In genomic region chr9:76400534-76401096, GRCh38 we compare ENCODE assay signal across 23 cellular contexts. TPM values are rescaled to one million over a fixed set of nuclear protein-coding genes. Genes with fewer than 3 reads are reported as not detected.
DNase-seq lines count a peak whose midpoint lies in the region; ATAC-seq and TF ChIP-seq lines count a peak whose summit lies in the region.
"Had no signal": no experiment of that assay in that cellular context is flagged by ENCODE, and none has a peak within 500 bp of the region (broad histone marks: within the 10 kb centered on the region; RNA-seq: fewer than 3 reads in every experiment).

No MANE protein-coding gene starts in this region.

- no peaks in the 10 kb centered on the region for H3K36me3 Mint-ChIP-seq in activated CD4-positive, alpha-beta T cell treated with anti-CD3 and anti-CD28 coated beads for 36 hours (ENCODE audit: low read depth)
- H3K36me3 Mint-ChIP-seq in endothelial cell (ENCODE audit: low read depth, unreplicated experiment) = no peaks in the 10 kb centered on the region
- H3K36me3 Mint-ChIP-seq: memory B cell; natural killer cell treated with Interleukin-12 subunit alpha and Interleukin-12 subunit beta and Interleukin-15 and Interleukin-18, amount 100 ng/mL, for 72 hours had no signal

- peaks cover 23% of the 10 kb centered on the region for H3F3A ChIP-seq in PC-9 (ENCODE audit: insufficient read depth, low read depth)

- no peak overlapping the region for H3K27ac Mint-ChIP-seq in activated CD4-positive, alpha-beta T cell treated with anti-CD3 and anti-CD28 coated beads for 36 hours
- H3K27ac Mint-ChIP-seq in endothelial cell (ENCODE audit: unreplicated experiment) = peak overlapping the region; percentile 0
- H3K27ac Mint-ChIP-seq: effector memory CD8-positive, alpha-beta T cell; memory B cell; natural killer cell treated with Interleukin-12 subunit alpha and Interleukin-12 subunit beta and Interleukin-15 and Interleukin-18, amount 100 ng/mL, for 72 hours had no signal

- no TSS peak for BruUV-seq in PC-9 (replicated peaks; lab: Mats Ljungman, UMichigan)

- DNase-seq in activated CD4-positive, alpha-beta T cell treated with anti-CD3 and anti-CD28 coated beads for 36 hours = peak; percentile 14
- DNase-seq in activated CD4-positive, alpha-beta T cell treated with anti-CD3 and anti-CD28 coated beads, Interleukin-2, amount 50 U/mL, for 4 hours = no peak
- DNase-seq in PC-9 (peak; percentile 67 to 95), endothelial cell (ENCODE audit: low spot score) (no peak), mucosa of descending colon (no peak), dorsolateral prefrontal cortex (no peak), UCSD-AML1 (lab: John Stamatoyannopoulos, UW; ENCODE audit: unreplicated experiment) (no peak)
- no peak for DNase-seq in stimulated activated CD4-positive, alpha-beta T cell treated with anti-CD3 and anti-CD28 coated beads, Interleukin-4, amount 100 ng/mL, for 1 hour
- DNase-seq: 8988T; activated CD4-positive, CD25-positive, alpha-beta regulatory T cell treated with anti-CD3 and anti-CD28 coated beads, Interleukin-2, amount 50 U/mL, for 72 hours; anterior cingulate cortex; cerebellar nuclear complex; effector memory CD8-positive, alpha-beta T cell; H7; NCI-H1694 treated with DMSO at 0.1 percent for 48 hours; NCI-H2227 treated with DMSO at 0.1 percent for 48 hours; NCI-H82; stimulated activated CD4-positive, alpha-beta T cell treated with anti-CD3 and anti-CD28 coated beads, Interleukin-2, amount 100 ng/mL, for 24 hours; T-helper 9 cell had no signal

- H3K9me3 Mint-ChIP-seq in activated CD4-positive, alpha-beta T cell treated with anti-CD3 and anti-CD28 coated beads for 36 hours (ENCODE audit: low read depth) = no peaks in the 10 kb centered on the region
- no peaks in the 10 kb centered on the region for H3K9me3 Mint-ChIP-seq in endothelial cell (ENCODE audit: unreplicated experiment)
- H3K9me3 Mint-ChIP-seq: effector memory CD8-positive, alpha-beta T cell; memory B cell; natural killer cell treated with Interleukin-12 subunit alpha and Interleukin-12 subunit beta and Interleukin-15 and Interleukin-18, amount 100 ng/mL, for 72 hours had no signal

- no peaks in the 10 kb centered on the region for H3K9me3 ChIP-seq in PC-9 (ENCODE audit: insufficient read depth, low read depth)
- H3K9me3 ChIP-seq in mucosa of descending colon = no peaks in the 10 kb centered on the region

- H3K27ac ChIP-seq in PC-9 (peak overlapping the region; percentile 83), dorsolateral prefrontal cortex (no peak overlapping the region)
- H3K27ac ChIP-seq: SK-N-MC had no signal

- POLR2A ChIA-PET in activated CD4-positive, alpha-beta T cell treated with anti-CD3 and anti-CD28 coated beads for 36 hours (lab: Charles Lee) = no interaction called here
- POLR2A ChIA-PET in PC-9 (lab: Charles Lee; ENCODE audit: unreplicated experiment) = interaction anchor here (0.6 kb wide), 3 partner anchors 45 to 1171 kb away, joined by 3 to 5 read pairs (median 3); partner anchors contain the start of gene GCNT1

- no peak overlapping the region for H3K4me3 Mint-ChIP-seq in activated CD4-positive, alpha-beta T cell treated with anti-CD3 and anti-CD28 coated beads for 36 hours
- H3K4me3 Mint-ChIP-seq in endothelial cell (ENCODE audit: unreplicated experiment) = no peak overlapping the region
- H3K4me3 Mint-ChIP-seq: effector memory CD8-positive, alpha-beta T cell; memory B cell; natural killer cell treated with Interleukin-12 subunit alpha and Interleukin-12 subunit beta and Interleukin-15 and Interleukin-18, amount 100 ng/mL, for 72 hours had no signal

- H3K36me3 ChIP-seq in PC-9 (ENCODE audit: low read depth) (no peaks in the 10 kb centered on the region), mucosa of descending colon (ENCODE audit: low read depth) (no peaks in the 10 kb centered on the region)

- ATAC-seq in activated CD4-positive, alpha-beta T cell treated with anti-CD3 and anti-CD28 coated beads for 36 hours = peak; percentile 50
- ATAC-seq in mucosa of descending colon = peak; percentile 36
- ATAC-seq: effector memory CD8-positive, alpha-beta T cell; natural killer cell treated with Interleukin-12 subunit alpha and Interleukin-12 subunit beta and Interleukin-15 and Interleukin-18, amount 100 ng/mL, for 72 hours; Panc1 had no signal

- H3K4me2 ChIP-seq in PC-9 = peak overlapping the region; percentile 62

- no peaks in the 10 kb centered on the region for H4K20me1 ChIP-seq in PC-9 (ENCODE audit: insufficient read depth)

- H3K9me2 ChIP-seq in PC-9 (ENCODE audit: insufficient read depth) = no peaks in the 10 kb centered on the region

- no peaks in the 10 kb centered on the region for H3K79me2 ChIP-seq in PC-9 (ENCODE audit: low read depth)

- TF ChIP-seq CTCF in PC-9 (conservative IDR thresholded peaks at IDR 0.05) (no peak), endothelial cell (IDR thresholded peaks at IDR 0.05; ENCODE audit: unreplicated experiment) (no peak), mucosa of descending colon (IDR thresholded peaks at IDR 0.05) (no peak), dorsolateral prefrontal cortex (IDR thresholded peaks at IDR 0.05 in 54 of 56, conservative IDR thresholded peaks at IDR 0.05 in 2 of 56; ENCODE audit: low read depth in 1 of 56, partially characterized antibody in 56 of 56) (no peak)

- CTCF ChIA-PET in activated CD4-positive, alpha-beta T cell treated with anti-CD3 and anti-CD28 coated beads for 36 hours (lab: Charles Lee) = interaction anchor here (0.6 to 1.2 kb wide), 4 partner anchors 42 to 1135 kb away, joined by 3 to 4 read pairs (median 3); no protein-coding TSS in a partner anchor
- CTCF ChIA-PET in PC-9 (lab: Charles Lee) = interaction anchor here (0.5 to 1.0 kb wide), 3 partner anchors 80 to 1231 kb away, joined by 3 to 12 read pairs (median 3); no protein-coding TSS in a partner anchor

- no peaks in the 10 kb centered on the region for H3K27me3 Mint-ChIP-seq in activated CD4-positive, alpha-beta T cell treated with anti-CD3 and anti-CD28 coated beads for 36 hours
- H3K27me3 Mint-ChIP-seq in endothelial cell (ENCODE audit: unreplicated experiment) = peaks cover 2% of the 10 kb centered on the region
- H3K27me3 Mint-ChIP-seq: effector memory CD8-positive, alpha-beta T cell had no signal

- H3K27me3 ChIP-seq in PC-9 (ENCODE audit: insufficient read depth, low read depth) (no peaks in the 10 kb centered on the region), dorsolateral prefrontal cortex (no peaks in the 10 kb centered on the region)

- H2AFZ ChIP-seq in PC-9 = peak overlapping the region; percentile 69

- H3K4me3 ChIP-seq in PC-9 = no peak overlapping the region; the same call in 1 of the 2 replicates
- no peak overlapping the region for H3K4me3 ChIP-seq in mucosa of descending colon
- no peak overlapping the region for H3K4me3 ChIP-seq in dorsolateral prefrontal cortex
- H3K4me3 ChIP-seq: SK-N-MC had no signal

- intact Hi-C loops in activated CD4-positive, alpha-beta T cell treated with anti-CD3 and anti-CD28 coated beads for 36 hours (cut with DNase I, micrococcal nuclease) = loop anchor here in 1 of 2 experiments (5.0 kb wide), 1 partner anchor 117 kb away; no protein-coding TSS in a partner anchor
- intact Hi-C loops in PC-9 (cut with micrococcal nuclease; ENCODE audit: unreplicated experiment) (no loop called here), mucosa of descending colon (cut with DNase I, micrococcal nuclease) (no loop called here), dorsolateral prefrontal cortex (cut with DNase I) (loop anchor here in 1 of 2 donors (5.0 kb wide), 1 partner anchor 302 kb away; no protein-coding TSS in a partner anchor)

- H3K4me1 Mint-ChIP-seq in activated CD4-positive, alpha-beta T cell treated with anti-CD3 and anti-CD28 coated beads for 36 hours = peaks cover 11% of the 10 kb centered on the region
- peaks cover 12% of the 10 kb centered on the region for H3K4me1 Mint-ChIP-seq in endothelial cell (ENCODE audit: unreplicated experiment)

- H3K4me1 ChIP-seq in PC-9 (replicated peaks; ENCODE audit: insufficient read depth) = peaks cover 43% of the 10 kb centered on the region
- H3K4me1 ChIP-seq in mucosa of descending colon (ENCODE audit: low read depth) = peaks cover 14% of the 10 kb centered on the region

RNA-seq across cellular contexts. Expression of gene RFK, which starts 6.4 kb away (rescaled TPM):
- total RNA-seq in activated CD4-positive, alpha-beta T cell treated with anti-CD3 and anti-CD28 coated beads for 36 hours = 1 to 10 TPM; 7.0 to 8.3 TPM
- 20.6 and 24.4 TPM in 2 replicates for total RNA-seq in PC-9 (2021)
- total RNA-seq in endothelial cell (ENCODE audit: unreplicated experiment) = 10.1 TPM
- 10 to 100 TPM; 55.6 to 86.2 (median 80.8) TPM for total RNA-seq in mucosa of descending colon
- total RNA-seq in dorsolateral prefrontal cortex = 10 to 100 TPM; 15.3 to 57.0 (median 37.1) TPM

RNA-seq across cellular contexts. Expression of gene GCNT1, which starts 58.4 kb away (rescaled TPM):
- 1 to 10 TPM; 4.2 to 4.6 TPM for total RNA-seq in activated CD4-positive, alpha-beta T cell treated with anti-CD3 and anti-CD28 coated beads for 36 hours
- total RNA-seq in PC-9 (2021) (14.0 and 15.3 TPM in 2 replicates), endothelial cell (ENCODE audit: unreplicated experiment) (33.7 TPM), mucosa of descending colon (10 to 100 TPM; 16.4 to 38.1 (median 28.1) TPM), dorsolateral prefrontal cortex (10 to 100 TPM in 4 of 120 experiments, 1 to 10 TPM in 116; 1.4 to 14.0 (median 5.8) TPM)

Comparison
In these comparisons a context has a peak if more than half of its experiments do, and no peak if none do; other contexts are left out.
1. DNase-seq: peak in activated CD4-positive, alpha-beta T cell treated with anti-CD3 and anti-CD28 coated beads for 36 hours (single experiment) and PC-9 (2 of 2); none in activated CD4-positive, alpha-beta T cell treated with anti-CD3 and anti-CD28 coated beads, Interleukin-2, amount 50 U/mL, for 4 hours (0 of 2), endothelial cell (single experiment), mucosa of descending colon (0 of 3), dorsolateral prefrontal cortex (0 of 10), stimulated activated CD4-positive, alpha-beta T cell treated with anti-CD3 and anti-CD28 coated beads, Interleukin-4, amount 100 ng/mL, for 1 hour (single experiment) and UCSD-AML1 (single experiment).